ENCODE assay signal across 35 cellular contexts in genomic region chr2:179081954-179082353, GRCh38. TPM values are rescaled to one million over a fixed set of nuclear protein-coding genes. Genes with fewer than 3 reads are reported as not detected.
"Had no signal": no experiment of that assay in that cellular context is flagged by ENCODE, and none has a peak within 500 bp of the region (broad histone marks: within the 10 kb centered on the region; RNA-seq: fewer than 3 reads in every experiment).

No MANE protein-coding gene starts in this region.

- H3K27ac ChIP-seq: adrenal gland, ascending aorta, body of pancreas, brain microvascular endothelial cell, breast epithelium had no signal

- H3K36me3 ChIP-seq: adrenal gland, ascending aorta, brain microvascular endothelial cell, breast epithelium, cardiac muscle cell had no signal

- H3K9me3 ChIP-seq: adrenal gland, ascending aorta, body of pancreas had no signal

- DNase-seq: activated effector memory CD4-positive, alpha-beta T cell treated with anti-CD3 and anti-CD28 coated beads, Interleukin-2, amount 50 U/mL, for 16 hours; activated effector memory CD4-positive, alpha-beta T cell treated with Interleukin-2 at 50 U/mL for 16 hours; activated gamma-delta T cell; activated gamma-delta T cell treated with Interleukin-2 at 50 U/mL for 16 hours; activated naive CD4-positive, alpha-beta T cell; activated naive CD4-positive, alpha-beta T cell treated with anti-CD3 and anti-CD28 coated beads for 36 hours; activated naive CD4-positive, alpha-beta T cell treated with anti-CD3 and anti-CD28 coated beads, Interleukin-2, amount 10 ng/mL, durations not matched to agents 7 days and 5 days; activated naive CD4-positive, alpha-beta T cell treated with anti-CD3 and anti-CD28 coated beads, Interleukin-2, amount 50 U/mL, for 16 hours; activated naive CD4-positive, alpha-beta T cell treated with Interleukin-2 at 50 U/mL for 16 hours; activated naive CD8-positive, alpha-beta T cell treated with anti-CD3 and anti-CD28 coated beads for 36 hours; activated naive CD8-positive, alpha-beta T cell treated with anti-CD3 and anti-CD28 coated beads, Interleukin-2, amount 10 ng/mL, durations not matched to agents 7 days and 5 days; activated naive CD8-positive, alpha-beta T cell treated with anti-CD3 and anti-CD28 coated beads, Interleukin-2, amount 50 U/mL, for 24 hours; activated T-cell treated with anti-CD3 and anti-CD28 coated beads, Interleukin-2, amount 50 U/mL, for 1 hour; activated T-cell treated with anti-CD3 and anti-CD28 coated beads, Interleukin-2, amount 50 U/mL, for 24 hours; activated T-cell treated with anti-CD3 and anti-CD28 coated beads, Interleukin-2, amount 50 U/mL, for 4 hours; activated T-cell treated with anti-CD3 and anti-CD28 coated beads, Interleukin-2, amount 50 U/mL, for 48 hours; activated T-cell treated with anti-CD3 and anti-CD28 coated beads, Interleukin-2, amount 50 U/mL, for 72 hours; adrenal gland; amniotic stem cell; amygdala; anterior cingulate cortex; aorta; body of pancreas; brain microvascular endothelial cell; caudate nucleus; central memory CD4-positive, alpha-beta T cell; cerebellar nuclear complex had no signal

- H3K4me3 ChIP-seq: adrenal gland, ascending aorta, body of pancreas, breast epithelium, cardiac muscle cell had no signal

- H3K4me1 ChIP-seq: adrenal gland, ascending aorta, body of pancreas, breast epithelium had no signal

- ATAC-seq: activated naive CD4-positive, alpha-beta T cell treated with anti-CD3 and anti-CD28 coated beads, Interleukin-2, amount 50 U/mL, for 72 hours; activated naive CD8-positive, alpha-beta T cell treated with anti-CD3 and anti-CD28 coated beads, Interleukin-2, amount 50 U/mL, for 24 hours; activated T-cell treated with anti-CD3 and anti-CD28 coated beads, Interleukin-2, amount 50 U/mL, for 4 hours; activated T-cell treated with anti-CD3 and anti-CD28 coated beads, Interleukin-2, amount 50 U/mL, for 72 hours; activated T-helper 17 cell treated with anti-CD3 and anti-CD28 coated beads, Interleukin-2, amount 50 U/mL, for 72 hours; body of pancreas had no signal

- FAIRE-seq: astrocyte, bronchial epithelial cell had no signal

- H3K27me3 ChIP-seq: adrenal gland, ascending aorta, body of pancreas, brain microvascular endothelial cell, breast epithelium, cardiac muscle cell had no signal

RNA-seq across cellular contexts. Expression of gene CCDC141, which starts 32.0 kb away (rescaled TPM):
- total RNA-seq: bronchial epithelial cell, chondrocyte had no signal
